Comparison of ENCODE assay signal across 43 cellular contexts in genomic region chr22:32312748-32313147, GRCh38. TPM values are rescaled to one million over a fixed set of nuclear protein-coding genes. Genes with fewer than 3 reads are reported as not detected.
"Had no signal": no experiment of that assay in that cellular context is flagged by ENCODE, and none has a peak within 500 bp of the region (broad histone marks: within the 10 kb centered on the region; RNA-seq: fewer than 3 reads in every experiment).

No MANE protein-coding gene starts in this region.

- H3K36me3 Mint-ChIP-seq: activated naive CD4-positive, alpha-beta T cell treated with anti-CD3 and anti-CD28 coated beads, Interleukin-2, amount 10 ng/mL, durations not matched to agents 7 days and 5 days; activated naive CD4-positive, alpha-beta T cell treated with anti-CD3 and anti-CD28 coated beads, Interleukin-2, amount 50 U/mL, for 24 hours; activated naive CD4-positive, alpha-beta T cell treated with anti-CD3 and anti-CD28 coated beads, Interleukin-2, amount 50 U/mL, for 72 hours; activated naive CD8-positive, alpha-beta T cell treated with anti-CD3 and anti-CD28 coated beads for 36 hours; activated naive CD8-positive, alpha-beta T cell treated with anti-CD3 and anti-CD28 coated beads, Interleukin-2, amount 10 ng/mL, durations not matched to agents 7 days and 5 days had no signal

- H3K36me3 ChIP-seq: adrenal gland, ascending aorta, brain microvascular endothelial cell, breast epithelium, cardiac muscle cell had no signal

- H3K27me3 ChIP-seq: ascending aorta, body of pancreas, brain microvascular endothelial cell, cardiac muscle cell had no signal

- H3K4me3 ChIP-seq: adrenal gland, ascending aorta, body of pancreas, breast epithelium, cardiac muscle cell had no signal

- H3K27ac ChIP-seq: adrenal gland, ascending aorta, body of pancreas, brain microvascular endothelial cell, breast epithelium, cardiac muscle cell had no signal

- H3K4me1 Mint-ChIP-seq: activated naive CD4-positive, alpha-beta T cell treated with anti-CD3 and anti-CD28 coated beads, Interleukin-2, amount 10 ng/mL, durations not matched to agents 7 days and 5 days; activated naive CD4-positive, alpha-beta T cell treated with anti-CD3 and anti-CD28 coated beads, Interleukin-2, amount 50 U/mL, for 24 hours; activated naive CD8-positive, alpha-beta T cell treated with anti-CD3 and anti-CD28 coated beads for 36 hours; activated naive CD8-positive, alpha-beta T cell treated with anti-CD3 and anti-CD28 coated beads, Interleukin-2, amount 10 ng/mL, durations not matched to agents 7 days and 5 days; activated naive CD8-positive, alpha-beta T cell treated with anti-CD3 and anti-CD28 coated beads, Interleukin-2, amount 50 U/mL, for 24 hours; activated T-helper 17 cell treated with anti-CD3 and anti-CD28 coated beads, Interleukin-2, amount 50 U/mL, for 72 hours; central memory CD8-positive, alpha-beta T cell had no signal

- FAIRE-seq: astrocyte, bronchial epithelial cell had no signal

- H3K27ac Mint-ChIP-seq: activated naive CD4-positive, alpha-beta T cell treated with anti-CD3 and anti-CD28 coated beads for 36 hours; activated naive CD4-positive, alpha-beta T cell treated with anti-CD3 and anti-CD28 coated beads, Interleukin-2, amount 10 ng/mL, durations not matched to agents 7 days and 5 days; activated naive CD4-positive, alpha-beta T cell treated with anti-CD3 and anti-CD28 coated beads, Interleukin-2, amount 50 U/mL, for 24 hours; activated naive CD4-positive, alpha-beta T cell treated with anti-CD3 and anti-CD28 coated beads, Interleukin-2, amount 50 U/mL, for 72 hours; activated naive CD8-positive, alpha-beta T cell; activated naive CD8-positive, alpha-beta T cell treated with anti-CD3 and anti-CD28 coated beads for 36 hours; activated naive CD8-positive, alpha-beta T cell treated with anti-CD3 and anti-CD28 coated beads, Interleukin-2, amount 10 ng/mL, durations not matched to agents 7 days and 5 days; activated naive CD8-positive, alpha-beta T cell treated with anti-CD3 and anti-CD28 coated beads, Interleukin-2, amount 50 U/mL, for 24 hours; activated T-cell treated with anti-CD3 and anti-CD28 coated beads, Interleukin-2, amount 50 U/mL, for 24 hours; activated T-cell treated with anti-CD3 and anti-CD28 coated beads, Interleukin-2, amount 50 U/mL, for 72 hours; activated T-helper 1 cell treated with anti-CD3 and anti-CD28 coated beads, Interleukin-12 subunit alpha, Interleukin-12 subunit beta, Interleukin-2, Interleukin-4 antibody, amounts not matched to agents 30 ng/mL and 10 ng/mL and 1 ng/mL, durations not matched to agents 14 hours and 24 hours and 36 hours; activated T-helper 17 cell treated with anti-CD3 and anti-CD28 coated beads, Interleukin-2, amount 50 U/mL, for 72 hours; activated T-helper 2 cell treated with anti-CD3 and anti-CD28 coated beads, Interferon-gamma antibody, Interleukin-2, Interleukin-4, amounts not matched to agents 10 μg/mL and 5 μg/mL and 100 μg/mL, durations not matched to agents 14 hours and 24 hours and 36 hours; brain had no signal

- H3K27me3 Mint-ChIP-seq: brain had no signal

- H3K9me3 Mint-ChIP-seq: activated naive CD4-positive, alpha-beta T cell treated with anti-CD3 and anti-CD28 coated beads for 36 hours; activated naive CD4-positive, alpha-beta T cell treated with anti-CD3 and anti-CD28 coated beads, Interleukin-2, amount 10 ng/mL, durations not matched to agents 7 days and 5 days; activated naive CD4-positive, alpha-beta T cell treated with anti-CD3 and anti-CD28 coated beads, Interleukin-2, amount 50 U/mL, for 24 hours; activated naive CD4-positive, alpha-beta T cell treated with anti-CD3 and anti-CD28 coated beads, Interleukin-2, amount 50 U/mL, for 72 hours; activated naive CD8-positive, alpha-beta T cell treated with anti-CD3 and anti-CD28 coated beads for 36 hours; activated naive CD8-positive, alpha-beta T cell treated with anti-CD3 and anti-CD28 coated beads, Interleukin-2, amount 10 ng/mL, durations not matched to agents 7 days and 5 days; activated naive CD8-positive, alpha-beta T cell treated with anti-CD3 and anti-CD28 coated beads, Interleukin-2, amount 50 U/mL, for 24 hours; activated T-cell treated with anti-CD3 and anti-CD28 coated beads, Interleukin-2, amount 50 U/mL, for 24 hours; activated T-cell treated with anti-CD3 and anti-CD28 coated beads, Interleukin-2, amount 50 U/mL, for 4 hours; activated T-cell treated with anti-CD3 and anti-CD28 coated beads, Interleukin-2, amount 50 U/mL, for 72 hours; activated T-helper 1 cell treated with anti-CD3 and anti-CD28 coated beads, Interleukin-12 subunit alpha, Interleukin-12 subunit beta, Interleukin-2, Interleukin-4 antibody, amounts not matched to agents 30 ng/mL and 10 ng/mL and 1 ng/mL, durations not matched to agents 14 hours and 24 hours and 36 hours; activated T-helper 17 cell treated with anti-CD3 and anti-CD28 coated beads, Interleukin-2, amount 50 U/mL, for 72 hours; activated T-helper 2 cell treated with anti-CD3 and anti-CD28 coated beads, Interferon-gamma antibody, Interleukin-2, Interleukin-4, amounts not matched to agents 10 μg/mL and 5 μg/mL and 100 μg/mL, durations not matched to agents 14 hours and 24 hours and 36 hours; central memory CD8-positive, alpha-beta T cell had no signal

- H3K9me3 ChIP-seq: adrenal gland, ascending aorta, body of pancreas, breast epithelium had no signal

- DNase-seq: activated effector memory CD4-positive, alpha-beta T cell treated with anti-CD3 and anti-CD28 coated beads, Interleukin-2, amount 50 U/mL, for 16 hours; activated effector memory CD4-positive, alpha-beta T cell treated with Interleukin-2 at 50 U/mL for 16 hours; activated gamma-delta T cell; activated gamma-delta T cell treated with Interleukin-2 at 50 U/mL for 16 hours; activated naive CD4-positive, alpha-beta T cell; activated naive CD4-positive, alpha-beta T cell treated with anti-CD3 and anti-CD28 coated beads for 36 hours; activated naive CD4-positive, alpha-beta T cell treated with anti-CD3 and anti-CD28 coated beads, Interleukin-2, amount 10 ng/mL, durations not matched to agents 7 days and 5 days; activated naive CD4-positive, alpha-beta T cell treated with anti-CD3 and anti-CD28 coated beads, Interleukin-2, amount 50 U/mL, for 16 hours; activated naive CD4-positive, alpha-beta T cell treated with Interleukin-2 at 50 U/mL for 16 hours; activated naive CD8-positive, alpha-beta T cell treated with anti-CD3 and anti-CD28 coated beads for 36 hours; activated naive CD8-positive, alpha-beta T cell treated with anti-CD3 and anti-CD28 coated beads, Interleukin-2, amount 10 ng/mL, durations not matched to agents 7 days and 5 days; activated naive CD8-positive, alpha-beta T cell treated with anti-CD3 and anti-CD28 coated beads, Interleukin-2, amount 50 U/mL, for 24 hours; activated T-cell treated with anti-CD3 and anti-CD28 coated beads, Interleukin-2, amount 50 U/mL, for 24 hours; activated T-cell treated with anti-CD3 and anti-CD28 coated beads, Interleukin-2, amount 50 U/mL, for 4 hours; activated T-cell treated with anti-CD3 and anti-CD28 coated beads, Interleukin-2, amount 50 U/mL, for 48 hours; activated T-cell treated with anti-CD3 and anti-CD28 coated beads, Interleukin-2, amount 50 U/mL, for 72 hours; amniotic stem cell; amygdala; anterior cingulate cortex; body of pancreas; brain microvascular endothelial cell; caudate nucleus; central memory CD4-positive, alpha-beta T cell; cerebellar nuclear complex had no signal

- ATAC-seq: activated naive CD4-positive, alpha-beta T cell treated with anti-CD3 and anti-CD28 coated beads, Interleukin-2, amount 50 U/mL, for 72 hours; activated naive CD8-positive, alpha-beta T cell treated with anti-CD3 and anti-CD28 coated beads, Interleukin-2, amount 50 U/mL, for 24 hours; activated T-cell treated with anti-CD3 and anti-CD28 coated beads, Interleukin-2, amount 50 U/mL, for 4 hours; activated T-cell treated with anti-CD3 and anti-CD28 coated beads, Interleukin-2, amount 50 U/mL, for 72 hours; activated T-helper 17 cell treated with anti-CD3 and anti-CD28 coated beads, Interleukin-2, amount 50 U/mL, for 72 hours; body of pancreas had no signal

- H3K4me1 ChIP-seq: adrenal gland, ascending aorta, body of pancreas, breast epithelium had no signal

- H3K4me3 Mint-ChIP-seq: activated naive CD4-positive, alpha-beta T cell treated with anti-CD3 and anti-CD28 coated beads for 36 hours; activated naive CD4-positive, alpha-beta T cell treated with anti-CD3 and anti-CD28 coated beads, Interleukin-2, amount 10 ng/mL, durations not matched to agents 7 days and 5 days; activated naive CD4-positive, alpha-beta T cell treated with anti-CD3 and anti-CD28 coated beads, Interleukin-2, amount 50 U/mL, for 24 hours; activated naive CD8-positive, alpha-beta T cell; activated naive CD8-positive, alpha-beta T cell treated with anti-CD3 and anti-CD28 coated beads for 36 hours; activated naive CD8-positive, alpha-beta T cell treated with anti-CD3 and anti-CD28 coated beads, Interleukin-2, amount 10 ng/mL, durations not matched to agents 7 days and 5 days; activated naive CD8-positive, alpha-beta T cell treated with anti-CD3 and anti-CD28 coated beads, Interleukin-2, amount 50 U/mL, for 24 hours; activated T-cell treated with anti-CD3 and anti-CD28 coated beads, Interleukin-2, amount 50 U/mL, for 24 hours; activated T-cell treated with anti-CD3 and anti-CD28 coated beads, Interleukin-2, amount 50 U/mL, for 4 hours; activated T-cell treated with anti-CD3 and anti-CD28 coated beads, Interleukin-2, amount 50 U/mL, for 72 hours; activated T-helper 1 cell treated with anti-CD3 and anti-CD28 coated beads, Interleukin-12 subunit alpha, Interleukin-12 subunit beta, Interleukin-2, Interleukin-4 antibody, amounts not matched to agents 30 ng/mL and 10 ng/mL and 1 ng/mL, durations not matched to agents 14 hours and 24 hours and 36 hours; activated T-helper 17 cell treated with anti-CD3 and anti-CD28 coated beads, Interleukin-2, amount 50 U/mL, for 72 hours; brain; central memory CD8-positive, alpha-beta T cell had no signal

RNA-seq across cellular contexts. Expression of gene RFPL3, which starts 44.9 kb away (rescaled TPM):
- total RNA-seq: activated naive CD4-positive, alpha-beta T cell treated with anti-CD3 and anti-CD28 coated beads for 36 hours; activated naive CD4-positive, alpha-beta T cell treated with anti-CD3 and anti-CD28 coated beads, Interleukin-2, amount 50 U/mL, for 72 hours; activated naive CD8-positive, alpha-beta T cell treated with anti-CD3 and anti-CD28 coated beads for 36 hours; activated naive CD8-positive, alpha-beta T cell treated with anti-CD3 and anti-CD28 coated beads, Interleukin-2, amount 10 ng/mL, durations not matched to agents 7 days and 5 days; activated T-cell treated with anti-CD3 and anti-CD28 coated beads, Interleukin-2, amount 50 U/mL, for 4 hours; activated T-cell treated with anti-CD3 and anti-CD28 coated beads, Interleukin-2, amount 50 U/mL, for 72 hours; activated T-helper 1 cell treated with anti-CD3 and anti-CD28 coated beads, Interleukin-12 subunit alpha, Interleukin-12 subunit beta, Interleukin-2, Interleukin-4 antibody, amounts not matched to agents 30 ng/mL and 10 ng/mL and 1 ng/mL, durations not matched to agents 14 hours and 24 hours and 36 hours; activated T-helper 17 cell treated with anti-CD3 and anti-CD28 coated beads, Interleukin-2, amount 50 U/mL, for 72 hours; activated T-helper 2 cell treated with anti-CD3 and anti-CD28 coated beads, Interferon-gamma antibody, Interleukin-2, Interleukin-4, amounts not matched to agents 10 μg/mL and 5 μg/mL and 100 μg/mL, durations not matched to agents 14 hours and 24 hours and 36 hours; adrenal gland; aorta; ascending aorta; astrocyte; body of pancreas; breast epithelium; bronchial epithelial cell; cardiac muscle cell; cardiac septum; cerebellum; chondrocyte had no signal
- polyA plus RNA-seq: adipose tissue, adrenal gland, aorta, cardiac muscle cell had no signal

RNA-seq across cellular contexts. Expression of gene SLC5A4, which starts 57.6 kb away (rescaled TPM):
- total RNA-seq: activated naive CD4-positive, alpha-beta T cell treated with anti-CD3 and anti-CD28 coated beads for 36 hours; activated naive CD4-positive, alpha-beta T cell treated with anti-CD3 and anti-CD28 coated beads, Interleukin-2, amount 50 U/mL, for 72 hours; activated naive CD8-positive, alpha-beta T cell treated with anti-CD3 and anti-CD28 coated beads for 36 hours; activated naive CD8-positive, alpha-beta T cell treated with anti-CD3 and anti-CD28 coated beads, Interleukin-2, amount 10 ng/mL, durations not matched to agents 7 days and 5 days; activated T-cell treated with anti-CD3 and anti-CD28 coated beads, Interleukin-2, amount 50 U/mL, for 4 hours; activated T-cell treated with anti-CD3 and anti-CD28 coated beads, Interleukin-2, amount 50 U/mL, for 72 hours; activated T-helper 1 cell treated with anti-CD3 and anti-CD28 coated beads, Interleukin-12 subunit alpha, Interleukin-12 subunit beta, Interleukin-2, Interleukin-4 antibody, amounts not matched to agents 30 ng/mL and 10 ng/mL and 1 ng/mL, durations not matched to agents 14 hours and 24 hours and 36 hours; activated T-helper 17 cell treated with anti-CD3 and anti-CD28 coated beads, Interleukin-2, amount 50 U/mL, for 72 hours; activated T-helper 2 cell treated with anti-CD3 and anti-CD28 coated beads, Interferon-gamma antibody, Interleukin-2, Interleukin-4, amounts not matched to agents 10 μg/mL and 5 μg/mL and 100 μg/mL, durations not matched to agents 14 hours and 24 hours and 36 hours; bronchial epithelial cell; cardiac muscle cell; chondrocyte had no signal
- polyA plus RNA-seq: cardiac muscle cell had no signal
